Comparison of ENCODE assay signal across 18 cellular contexts in the genomic region with DNA sequence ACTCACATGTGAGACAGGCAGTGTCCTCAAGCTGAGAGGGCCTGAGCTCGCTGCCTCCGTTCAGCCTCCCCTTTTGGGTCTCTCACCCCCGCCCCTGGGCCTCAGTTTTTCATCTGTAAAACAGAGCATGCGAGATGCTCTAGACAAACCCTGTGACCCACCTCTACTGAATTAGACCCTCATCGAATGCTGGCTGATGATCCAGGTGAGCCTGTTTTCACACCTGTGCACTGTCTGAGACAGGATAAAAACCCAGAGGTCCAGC.
DNase-seq lines count a peak whose midpoint lies in the region; ATAC-seq, FAIRE-seq and TF ChIP-seq lines count a peak whose summit lies in the region.
"Had no signal": no experiment of that assay in that cellular context is flagged by ENCODE, and none has a peak within 500 bp of the region (broad histone marks: within the 10 kb centered on the region; RNA-seq: fewer than 3 reads in every experiment).

No MANE protein-coding gene starts in this region.

- H3K9me3 ChIP-seq in kidney (ENCODE audit: control insufficient read depth in 1 of 2, low read length in 2 of 2): peaks cover 3 to 12% of the 10 kb centered on the region in 2 donors
- peaks cover 12 to 25% (median 23%) of the 10 kb centered on the region in 5 donors for H3K9me3 ChIP-seq in subcutaneous abdominal adipose tissue (ENCODE audit: control insufficient read depth in 5 of 5, low read length in 5 of 5)
- H3K9me3 ChIP-seq in MG63: peaks cover 4% of the 10 kb centered on the region

- intact Hi-C loops in CD14-positive monocyte (cut with micrococcal nuclease) (no loop called here), kidney (cut with DNase I) (no loop called here)

- H3K4me3 ChIP-seq in kidney (ENCODE audit: low read length in 2 of 2): no peak overlapping the region
- peak overlapping the region in 3 of 5 donors; percentile 6 to 15 (median 6) for H3K4me3 ChIP-seq in subcutaneous abdominal adipose tissue (ENCODE audit: low read depth in 1 of 5, low read length in 5 of 5)
- no peak overlapping the region for H3K4me3 ChIP-seq in MG63
- H3K4me3 ChIP-seq: A549 had no signal

- FAIRE-seq in kidney (lab: Jason Lieb, UNC): no peak
- FAIRE-seq: A549, HepG2 had no signal

- no peak for ATAC-seq in GM21526 (IDR thresholded peaks at IDR 0.05; ENCODE audit: low FRiP score, unreplicated experiment)
- ATAC-seq: A549; CD8-positive, alpha-beta T cell; HCT116; HepG2 had no signal

- TF ChIP-seq CTCF in CD14-positive monocyte (IDR thresholded peaks at IDR 0.05) (no peak), kidney (IDR thresholded peaks at IDR 0.05; ENCODE audit: borderline replicate concordance, extremely low read depth, insufficient read depth) (no peak)

- H3K27me3 Mint-ChIP-seq in CD14-positive monocyte (ENCODE audit: low read depth in 3 of 3): peaks cover under 1 to 3% (median 2%) of the 10 kb centered on the region in 3 donors

- H3K4me1 Mint-ChIP-seq in CD14-positive monocyte: no peaks in the 10 kb centered on the region

- no peak overlapping the region for H3K9ac ChIP-seq in kidney (ENCODE audit: low read length in 2 of 2)
- no peak overlapping the region for H3K9ac ChIP-seq in subcutaneous abdominal adipose tissue (ENCODE audit: low read length in 5 of 5)

- H3K36me3 Mint-ChIP-seq in CD14-positive monocyte: no peaks in the 10 kb centered on the region
- H3K36me3 Mint-ChIP-seq: CD8-positive, alpha-beta T cell; IgD-negative memory B cell had no signal

- DNase-seq in 8988T (peak; percentile 4), CD14-positive monocyte (ENCODE audit: low spot score) (peak; percentile 36), kidney (peak; percentile 27), MG63 (no peak)
- DNase-seq: AML-193; Calu3; CD8-positive, alpha-beta T cell; DMS79 treated with DMSO at 0.1 percent for 48 hours; GF-D8; GOT3; HFFc6 had no signal

- H3K27me3 ChIP-seq in subcutaneous abdominal adipose tissue (ENCODE audit: control insufficient read depth in 5 of 5, insufficient read depth in 4 of 5, low read length in 5 of 5) (peaks cover 0 to 5% (median 2%) of the 10 kb centered on the region in 5 donors), MG63 (no peaks in the 10 kb centered on the region)

- H3K36me3 ChIP-seq in kidney (ENCODE audit: control insufficient read depth in 1 of 2, insufficient read depth in 2 of 2, low read length in 2 of 2) (no peaks in the 10 kb centered on the region), subcutaneous abdominal adipose tissue (ENCODE audit: control insufficient read depth in 5 of 5, insufficient read depth in 5 of 5, low read length in 5 of 5) (no peaks in the 10 kb centered on the region), MG63 (no peaks in the 10 kb centered on the region)

- H3K27ac ChIP-seq in kidney (ENCODE audit: low read depth in 2 of 2, low read length in 2 of 2): no peak overlapping the region
- no peak overlapping the region for H3K27ac ChIP-seq in subcutaneous abdominal adipose tissue (ENCODE audit: low read depth, low read length)
- H3K27ac ChIP-seq: A549, C4-2B had no signal

- peaks cover 13 to 38% (median 15%) of the 10 kb centered on the region in 7 donors for H3K9me3 Mint-ChIP-seq in CD14-positive monocyte

- no peaks in the 10 kb centered on the region for H3K4me1 ChIP-seq in kidney (ENCODE audit: control insufficient read depth in 1 of 2, insufficient read depth in 1 of 2, low read depth in 1 of 2, low read length in 2 of 2)
- peaks cover 0 to 7% (median 0%) of the 10 kb centered on the region in 5 donors for H3K4me1 ChIP-seq in subcutaneous abdominal adipose tissue (ENCODE audit: control insufficient read depth in 5 of 5, insufficient read depth in 5 of 5, low read length in 5 of 5)
- H3K4me1 ChIP-seq: A549 had no signal

- no peak overlapping the region for H3K27ac Mint-ChIP-seq in CD14-positive monocyte
- H3K27ac Mint-ChIP-seq: CD8-positive, alpha-beta T cell; HFFc6; IgD-negative memory B cell had no signal

- H3K4me3 Mint-ChIP-seq in CD14-positive monocyte: no peak overlapping the region
- H3K4me3 Mint-ChIP-seq: CD8-positive, alpha-beta T cell; HFFc6; IgD-negative memory B cell had no signal

Comparison
In these comparisons a context has a peak if more than half of its experiments do, and no peak if none do; other contexts are left out.
1. H3K4me3 ChIP-seq: peak in subcutaneous abdominal adipose tissue (3 of 5); none in kidney (0 of 2) and MG63 (single experiment).